28 cellular contexts compared by ENCODE assay signal in genomic region chr5:165407352-165407751, GRCh38.
"Had no signal": no experiment of that assay in that cellular context is flagged by ENCODE, and none has a peak within 500 bp of the region (broad histone marks: within the 10 kb centered on the region; RNA-seq: fewer than 3 reads in every experiment).

No MANE protein-coding gene starts in this region.

- H3K4me3 ChIP-seq: colonic mucosa, coronary artery, dorsolateral prefrontal cortex, esophagus muscularis mucosa, esophagus squamous epithelium, gastrocnemius medialis, gastroesophageal sphincter, heart left ventricle, heart right ventricle had no signal

- ATAC-seq: effector memory CD8-positive, alpha-beta T cell; esophagus mucosa; foreskin keratinocyte; gastrocnemius medialis; gastroesophageal sphincter; heart left ventricle; heart right ventricle had no signal

- FAIRE-seq: colon, endometrium, endothelial cell of umbilical vein, frontal cortex had no signal

- H3K27ac ChIP-seq: colonic mucosa, coronary artery, dorsolateral prefrontal cortex, epithelial cell of prostate, esophagus muscularis mucosa, esophagus squamous epithelium, foreskin keratinocyte, gastrocnemius medialis, gastroesophageal sphincter, heart left ventricle, heart right ventricle had no signal

- H3K36me3 ChIP-seq: colonic mucosa, esophagus muscularis mucosa, esophagus squamous epithelium, gastrocnemius medialis, gastroesophageal sphincter, heart left ventricle, heart right ventricle had no signal

- DNase-seq: colonic mucosa; cortex of kidney; dermis blood vessel endothelial cell; dorsolateral prefrontal cortex; effector CD4-positive, alpha-beta T cell; effector CD8-positive, alpha-beta T cell; effector memory CD4-positive, alpha-beta T cell; effector memory CD8-positive, alpha-beta T cell; endodermal cell; erythroblast; esophagus squamous epithelium; foreskin fibroblast; foreskin keratinocyte; foreskin melanocyte; gastrocnemius medialis; glutamatergic neuron; head of caudate nucleus; heart left ventricle; heart right ventricle had no signal

- H3K9me3 ChIP-seq: colonic mucosa, esophagus squamous epithelium had no signal

- H3K27me3 ChIP-seq: colonic mucosa, dorsolateral prefrontal cortex, esophagus muscularis mucosa, esophagus squamous epithelium, foreskin keratinocyte, gastrocnemius medialis, gastroesophageal sphincter, heart left ventricle, heart right ventricle had no signal

- H3K4me1 ChIP-seq: colonic mucosa, esophagus muscularis mucosa, esophagus squamous epithelium, foreskin keratinocyte, gastrocnemius medialis, gastroesophageal sphincter, heart left ventricle, heart right ventricle had no signal
